ENCODE assay signal across 8 cellular contexts in the genomic region with DNA sequence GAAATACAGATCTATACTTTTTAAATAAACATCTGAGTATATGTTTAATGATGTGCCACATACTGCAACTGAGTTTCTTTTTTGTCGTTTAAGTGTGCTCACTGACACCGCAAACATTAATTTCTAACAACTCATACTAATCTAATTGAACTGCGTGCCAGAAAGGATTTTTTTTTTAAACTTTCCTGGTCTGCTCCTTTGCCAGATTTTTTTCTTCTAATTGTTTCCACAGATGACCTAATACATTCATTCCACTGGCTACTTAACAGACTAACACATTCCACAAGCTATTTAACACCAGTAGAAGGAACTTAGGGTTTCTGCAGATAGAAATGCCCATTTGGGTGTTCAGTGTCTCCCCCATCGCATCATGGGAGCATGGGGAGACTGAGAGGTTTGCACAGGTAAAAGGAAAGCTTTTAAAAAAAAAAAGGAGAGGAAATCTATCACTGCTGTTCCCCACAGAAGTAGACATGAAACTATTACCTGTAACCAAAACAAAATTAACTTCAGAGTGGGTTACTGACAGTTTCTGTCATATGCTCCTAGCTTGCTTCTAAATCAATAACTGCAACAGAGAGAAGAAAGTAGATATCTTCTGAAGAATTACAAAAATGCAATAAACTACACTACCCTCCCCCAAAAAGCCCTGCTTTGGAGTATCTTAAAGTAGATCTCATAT. TPM values are rescaled to one million over a fixed set of nuclear protein-coding genes. Genes with fewer than 3 reads are reported as not detected.
A peak's percentile ranks its signal among the peaks of the same experiment; 100 is the strongest.
DNase-seq lines count a peak whose midpoint lies in the region; ATAC-seq and TF ChIP-seq lines count a peak whose summit lies in the region.

No MANE protein-coding gene starts in this region.

- H3K9me2 ChIP-seq in OCI-LY7 (ENCODE audit: insufficient read depth, low read length), result no peaks in the 10 kb centered on the region

- TF ChIP-seq CTCF in OCI-LY7 (conservative IDR thresholded peaks at IDR 0.05; ENCODE audit: low read length) (no peak), CD14-positive monocyte (IDR thresholded peaks at IDR 0.05) (no peak)

- H3K4me1 ChIP-seq in OCI-LY7 (ENCODE audit: insufficient read depth, low read length, poor library complexity, severe bottlenecking), result peaks cover 58% of the 10 kb centered on the region

- no peak overlapping the region for H3K4me3 ChIP-seq in OCI-LY7 (ENCODE audit: low read depth, low read length, poor library complexity, severe bottlenecking)

- no peaks in the 10 kb centered on the region; the same call in 1 of the 2 replicates for H3K36me3 ChIP-seq in OCI-LY7 (ENCODE audit: insufficient read depth, low read length)

- in situ Hi-C loops in G401 (cut with HindIII; ENCODE audit: low sequenced_read_pairs), result no loop called here

- ATAC-seq in GM18505 (IDR thresholded peaks at IDR 0.05; ENCODE audit: unreplicated experiment) (peak; percentile 43), GM21825 (IDR thresholded peaks at IDR 0.05; ENCODE audit: unreplicated experiment) (peak; percentile 36)

- CTCF ChIA-PET in OCI-LY7 (lab: Charles Lee; ENCODE audit: unreplicated experiment), result no interaction called here

- H3K9me3 ChIP-seq in OCI-LY7 (ENCODE audit: low read length), result no peaks in the 10 kb centered on the region

- no peaks in the 10 kb centered on the region; the same call in 1 of the 2 replicates for H4K20me1 ChIP-seq in OCI-LY7 (ENCODE audit: insufficient read depth, low read length)

- intact Hi-C loops in OCI-LY7 (cut with micrococcal nuclease; ENCODE audit: unreplicated experiment) (no loop called here), CD14-positive monocyte (cut with micrococcal nuclease) (no loop called here)

- H3K4me3 Mint-ChIP-seq in CD14-positive monocyte, result no peak overlapping the region

- peak overlapping the region; percentile 53 for H3K27ac ChIP-seq in OCI-LY7 (ENCODE audit: low read depth, low read length, poor library complexity, severe bottlenecking)

- H3K27ac Mint-ChIP-seq in CD14-positive monocyte, result peak overlapping the region in 3 of 7 donors; percentile 22 to 90 (median 85)

- DNase-seq in OCI-LY7 (ENCODE audit: low spot score) (no peak), lung microvascular endothelial cell (ENCODE audit: low read depth in 2 of 2) (peak; percentile 47 to 56), NCI-H226 (no peak), G401 (ENCODE audit: low spot score) (no peak), NCI-H2107 (lab: John Stamatoyannopoulos, UW) (no peak), CD14-positive monocyte (ENCODE audit: low spot score) (no peak)

- BruUV-seq in OCI-LY7 (replicated peaks; lab: Mats Ljungman, UMichigan), result no TSS peak

- H3K4me2 ChIP-seq in OCI-LY7 (ENCODE audit: low read length), result peak overlapping the region; percentile 64

- H3K36me3 Mint-ChIP-seq in CD14-positive monocyte, result peaks cover 15 to 26% of the 10 kb centered on the region in 2 donors

- no peak for TF ChIP-seq POLR2A in GM18505 (IDR thresholded peaks at IDR 0.05; ENCODE audit: borderline replicate concordance, extremely low read depth, insufficient read depth, insufficient read length)

- peaks cover 0 to 15% (median 0%) of the 10 kb centered on the region in 3 donors for H3K27me3 Mint-ChIP-seq in CD14-positive monocyte (ENCODE audit: low read depth in 3 of 3)

- peaks cover 55% of the 10 kb centered on the region for H3K4me1 Mint-ChIP-seq in CD14-positive monocyte

- POLR2A ChIA-PET in OCI-LY7 (lab: Charles Lee), result interaction anchor here (1.0 to 1.5 kb wide), 5 partner anchors 12 to 82 kb away, joined by 3 to 12 read pairs (median 4); no protein-coding TSS in a partner anchor

- peaks cover 47% of the 10 kb centered on the region; the same call in 1 of the 2 replicates for H3K79me2 ChIP-seq in OCI-LY7 (ENCODE audit: insufficient read depth, low read depth, low read length)

- H3K9me3 Mint-ChIP-seq in CD14-positive monocyte, result no peaks in the 10 kb centered on the region

- H2AFZ ChIP-seq in OCI-LY7 (ENCODE audit: low read length), result no peak overlapping the region

RNA-seq across cellular contexts. Expression of gene SH3KBP1, which starts 31.6 kb away (rescaled TPM):
- 26.1 and 54.6 TPM in 2 replicates for total RNA-seq in OCI-LY7 (2014; rRNA removed; shearing (Covaris generic))
- total RNA-seq in OCI-LY7 (2022), result 82.4 and 90.3 TPM in 2 replicates
- total RNA-seq in lung microvascular endothelial cell, result 6.9 and 8.7 TPM in 2 replicates
- 16.7 and 26.8 TPM in 2 replicates for total RNA-seq in G401 (2014; rRNA removed; shearing (Covaris generic))
- 10 to 100 TPM; 59.3 to 87.7 TPM for polyA plus RNA-seq in CD14-positive monocyte

Comparison
In these comparisons a context has a peak if more than half of its experiments do, and no peak if none do; other contexts are left out.
1. DNase-seq: peak in lung microvascular endothelial cell (2 of 2); none in OCI-LY7 (single experiment), NCI-H226 (single experiment), G401 (single experiment), NCI-H2107 (single experiment) and CD14-positive monocyte (single experiment).